9 cellular contexts compared by ENCODE assay signal in genomic region chr14:102517412-102518062, GRCh38. TPM values are rescaled to one million over a fixed set of nuclear protein-coding genes. Genes with fewer than 3 reads are reported as not detected.
DNase-seq lines count a peak whose midpoint lies in the region; ATAC-seq, FAIRE-seq and TF ChIP-seq lines count a peak whose summit lies in the region.
"Had no signal": no experiment of that assay in that cellular context is flagged by ENCODE, and none has a peak within 500 bp of the region (broad histone marks: within the 10 kb centered on the region; RNA-seq: fewer than 3 reads in every experiment).

No MANE protein-coding gene starts in this region.

- intact Hi-C loops in pancreas (cut with DNase I): no loop called here

- H3K4me3 ChIP-seq in RWPE2 (ENCODE audit: severe bottlenecking) (peak overlapping the region; percentile 50), fibroblast of pulmonary artery (replicated peaks; ENCODE audit: low read depth, low read length) (peak overlapping the region; percentile 56), pancreas (peak overlapping the region; percentile 61 to 88 (median 82))

- peak; percentile 68 for DNase-seq in RWPE2 (ENCODE audit: low spot score)
- no peak for DNase-seq in fibroblast of pulmonary artery (ENCODE audit: low read depth)
- peak in 2 of 6 donors; percentile 67 to 80 for DNase-seq in pancreas
- no peak for DNase-seq in NCI-H1417 treated with DMSO at 0.1 percent for 48 hours (lab: John Stamatoyannopoulos, UW)
- no peak for DNase-seq in occipital lobe (lab: John Stamatoyannopoulos, UW)
- no peak for DNase-seq in NCI-H1436 treated with DMSO at 0.1 percent for 48 hours (lab: John Stamatoyannopoulos, UW)

- ATAC-seq in GM21576 (IDR thresholded peaks at IDR 0.05; ENCODE audit: unreplicated experiment) (peak; percentile 12), RWPE2 (ENCODE audit: low read depth) (no peak), pancreas (peak; percentile 10 to 34 (median 20)), GM18907 (IDR thresholded peaks at IDR 0.05; ENCODE audit: unreplicated experiment) (no peak)

- H3K27ac ChIP-seq in RWPE2 (ENCODE audit: poor library complexity, severe bottlenecking): no peak overlapping the region
- H3K27ac ChIP-seq in pancreas: peak overlapping the region in 1 of 4 donors; percentile 28

- no peak for TF ChIP-seq CTCF in RWPE2 (IDR thresholded peaks at IDR 0.05; ENCODE audit: poor library complexity, severe bottlenecking)
- TF ChIP-seq CTCF in fibroblast of pulmonary artery (IDR thresholded peaks at IDR 0.05; ENCODE audit: low read length, missing control alignments): no peak
- TF ChIP-seq CTCF in pancreas (IDR thresholded peaks at IDR 0.05): no peak

- H3K27me3 ChIP-seq in RWPE2 (ENCODE audit: insufficient read depth, poor library complexity, severe bottlenecking): no peaks in the 10 kb centered on the region
- H3K27me3 ChIP-seq in pancreas: no peaks in the 10 kb centered on the region

- H3K9me3 ChIP-seq in RWPE2 (ENCODE audit: severe bottlenecking): no peaks in the 10 kb centered on the region
- H3K9me3 ChIP-seq in pancreas: no peaks in the 10 kb centered on the region

- FAIRE-seq in pancreas (lab: Jason Lieb, UNC): no peak
- FAIRE-seq: TTC549 had no signal

- 29 to 44% methylated on average over 24 to 35 of the region's 35 CpGs for WGBS in pancreas, 2 donors

- H3K36me3 ChIP-seq in RWPE2 (ENCODE audit: low read depth) (no peaks in the 10 kb centered on the region), pancreas (no peaks in the 10 kb centered on the region)

- H3K4me1 ChIP-seq in RWPE2 (ENCODE audit: insufficient read depth, poor library complexity, severe bottlenecking) (no peaks in the 10 kb centered on the region), pancreas (no peaks in the 10 kb centered on the region)

RNA-seq across cellular contexts. Expression of gene ANKRD9, which starts 8.0 kb away (rescaled TPM):
- total RNA-seq in pancreas: 10 to 100 TPM in 1 of 6 donors, 1 to 10 TPM in 5; 7.6 to 14.4 (median 9.4) TPM
- polyA plus RNA-seq in pancreas: 1 to 10 TPM; 5.4 to 7.1 TPM
- total RNA-seq in occipital lobe: 5.9 TPM

Comparison
In these comparisons a context has a peak if more than half of its experiments do, and no peak if none do; other contexts are left out.
1. ATAC-seq: peak in GM21576 (single experiment) and pancreas (4 of 4); none in RWPE2 (single experiment) and GM18907 (single experiment).
2. Peak in every context shown above with its lines, with median percentiles within 50 percentile points of each other: H3K4me3 ChIP-seq.